ENCODE assay signal across 21 cellular contexts in genomic region chr10:98959486-98959885, GRCh38.
DNase-seq lines count a peak whose midpoint lies in the region; ATAC-seq, FAIRE-seq and TF ChIP-seq lines count a peak whose summit lies in the region.
"Had no signal": no experiment of that assay in that cellular context is flagged by ENCODE, and none has a peak within 500 bp of the region (broad histone marks: within the 10 kb centered on the region; RNA-seq: fewer than 3 reads in every experiment).

No MANE protein-coding gene starts in this region.

- H3K27me3 ChIP-seq in astrocyte (ENCODE audit: insufficient read depth, low read length), result no peaks in the 10 kb centered on the region
- no peaks in the 10 kb centered on the region for H3K27me3 ChIP-seq in tibial artery
- no peaks in the 10 kb centered on the region for H3K27me3 ChIP-seq in uterus

- H3K4me3 ChIP-seq in astrocyte (ENCODE audit: insufficient read depth, low read depth, low read length) (no peak overlapping the region), tibial artery (no peak overlapping the region), uterus (no peak overlapping the region)
- H3K4me3 ChIP-seq: GM12878 had no signal

- H3K4me3 Mint-ChIP-seq in astrocyte (ENCODE audit: unreplicated experiment) (no peak overlapping the region), nephron progenitor cell (peak overlapping the region; percentile 6)
- H3K4me3 Mint-ChIP-seq: B cell; CD4-positive, alpha-beta T cell; HFFc6 had no signal

- no peaks in the 10 kb centered on the region for H3K27me3 Mint-ChIP-seq in astrocyte (ENCODE audit: low read depth, unreplicated experiment)
- peaks cover 3% of the 10 kb centered on the region for H3K27me3 Mint-ChIP-seq in nephron progenitor cell (ENCODE audit: low read depth, poor library complexity)
- H3K27me3 Mint-ChIP-seq: CD4-positive, alpha-beta T cell had no signal

- intact Hi-C loops in tibial artery (cut with DNase I; ENCODE audit: low total_unique reads) (no loop called here), uterus (cut with DNase I; ENCODE audit: low total_unique reads) (no loop called here)

- H3K4me1 ChIP-seq in astrocyte (ENCODE audit: insufficient read depth, low read length), result peaks cover 19% of the 10 kb centered on the region
- peaks cover 0 to 43% (median 10%) of the 10 kb centered on the region in 4 donors for H3K4me1 ChIP-seq in tibial artery
- H3K4me1 ChIP-seq in uterus, result no peaks in the 10 kb centered on the region

- DNase-seq in astrocyte (ENCODE audit: low read depth) (no peak), inferior parietal cortex (ENCODE audit: extremely low spot score) (peak; percentile 3), nephron progenitor cell (no peak), tibial artery (no peak), uterus (no peak), NCI-H446 treated with DMSO at 0.1 percent for 48 hours (lab: John Stamatoyannopoulos, UW) (no peak), DMS153 treated with DMSO at 0.1 percent for 48 hours (lab: John Stamatoyannopoulos, UW; ENCODE audit: unreplicated experiment) (no peak)
- DNase-seq: C1 segment of cervical spinal cord; Calu3; CD4-positive, alpha-beta T cell; DMS 273 treated with DMSO at 0.1 percent for 48 hours; DMS79; HCEC 1CT; HFFc6 had no signal

- no peak overlapping the region for H3K27ac ChIP-seq in astrocyte (ENCODE audit: low read depth, low read length)
- peak overlapping the region; percentile 16 to 45 for H3K27ac ChIP-seq in tibial artery
- no peak overlapping the region for H3K27ac ChIP-seq in uterus
- H3K27ac ChIP-seq: HL-60 had no signal

- H3K9me3 Mint-ChIP-seq in astrocyte (ENCODE audit: unreplicated experiment), result no peaks in the 10 kb centered on the region
- no peaks in the 10 kb centered on the region for H3K9me3 Mint-ChIP-seq in nephron progenitor cell
- H3K9me3 Mint-ChIP-seq: HFFc6 had no signal

- no peak overlapping the region for H3K9ac ChIP-seq in astrocyte (ENCODE audit: low read length)

- H3K36me3 Mint-ChIP-seq in astrocyte (ENCODE audit: low read depth, unreplicated experiment), result no peaks in the 10 kb centered on the region
- H3K36me3 Mint-ChIP-seq in nephron progenitor cell (ENCODE audit: low read depth), result no peaks in the 10 kb centered on the region

- no peaks in the 10 kb centered on the region for H4K20me1 ChIP-seq in astrocyte (ENCODE audit: insufficient read depth, low read length)

- H3K79me2 ChIP-seq in astrocyte (ENCODE audit: insufficient read depth, low read length), result no peaks in the 10 kb centered on the region

- H3K4me1 Mint-ChIP-seq in astrocyte (ENCODE audit: low read depth, unreplicated experiment), result peaks cover 39% of the 10 kb centered on the region
- H3K4me1 Mint-ChIP-seq in nephron progenitor cell, result peaks cover 21% of the 10 kb centered on the region
- H3K4me1 Mint-ChIP-seq: B cell had no signal

- H3K9me3 ChIP-seq in astrocyte (ENCODE audit: insufficient read depth, low read depth, low read length) (no peaks in the 10 kb centered on the region), tibial artery (no peaks in the 10 kb centered on the region), uterus (no peaks in the 10 kb centered on the region)

- no peak for ATAC-seq in GM21515 (IDR thresholded peaks at IDR 0.05; ENCODE audit: unreplicated experiment)
- ATAC-seq: GM12878 had no signal

- TF ChIP-seq CTCF in astrocyte (IDR thresholded peaks at IDR 0.05; ENCODE audit: insufficient read depth, low read depth, low read length) (no peak), nephron progenitor cell (IDR thresholded peaks at IDR 0.05) (no peak), tibial artery (IDR thresholded peaks at IDR 0.05) (no peak), uterus (IDR thresholded peaks at IDR 0.05) (no peak)

- H2AFZ ChIP-seq in astrocyte (ENCODE audit: low read depth, low read length), result no peak overlapping the region

- H3K36me3 ChIP-seq in astrocyte (ENCODE audit: insufficient read depth, low read length), result no peaks in the 10 kb centered on the region
- no peaks in the 10 kb centered on the region for H3K36me3 ChIP-seq in tibial artery
- no peaks in the 10 kb centered on the region for H3K36me3 ChIP-seq in uterus

- no peak for FAIRE-seq in astrocyte (lab: Jason Lieb, UNC)
- FAIRE-seq: A204.1, GM12878, GM18507, H1 had no signal

- no peak overlapping the region for H3K4me2 ChIP-seq in astrocyte (ENCODE audit: low read length)

- no peak for TF ChIP-seq POLR2A in uterus (IDR thresholded peaks at IDR 0.05)

- peak overlapping the region; percentile 41 for H3K27ac Mint-ChIP-seq in astrocyte (ENCODE audit: unreplicated experiment)
- peak overlapping the region; percentile 32 for H3K27ac Mint-ChIP-seq in nephron progenitor cell
- H3K27ac Mint-ChIP-seq: B cell; CD4-positive, alpha-beta T cell; HFFc6 had no signal

Comparison
In these comparisons a context has a peak if more than half of its experiments do, and no peak if none do; other contexts are left out.
1. H3K27ac ChIP-seq: peak in tibial artery (2 of 2); none in astrocyte (single experiment) and uterus (0 of 2).